23 cellular contexts compared by ENCODE assay signal in the genomic region with DNA sequence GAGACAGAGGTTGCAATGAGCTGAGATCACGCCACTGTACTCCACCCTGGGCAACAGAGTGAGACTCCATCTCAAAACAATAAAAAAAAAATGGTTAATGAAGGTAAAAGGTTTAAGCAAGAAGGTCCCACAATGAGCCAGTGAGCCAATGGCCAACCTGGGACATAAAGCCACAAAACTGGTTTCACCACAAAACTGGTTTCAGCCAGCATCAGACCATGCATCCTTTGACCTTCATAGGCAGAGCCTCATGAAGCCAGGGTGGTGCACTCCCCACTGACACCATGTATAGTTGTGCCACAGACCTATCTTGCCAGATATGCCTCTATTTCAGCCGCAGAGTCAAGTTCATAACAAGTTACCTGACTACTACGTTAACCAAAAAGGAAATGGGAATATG. TPM values are rescaled to one million over a fixed set of nuclear protein-coding genes. Genes with fewer than 3 reads are reported as not detected.
A peak's percentile ranks its signal among the peaks of the same experiment; 100 is the strongest.
DNase-seq lines count a peak whose midpoint lies in the region; ATAC-seq, FAIRE-seq and TF ChIP-seq lines count a peak whose summit lies in the region.
"Had no signal": no experiment of that assay in that cellular context is flagged by ENCODE, and none has a peak within 500 bp of the region (broad histone marks: within the 10 kb centered on the region; RNA-seq: fewer than 3 reads in every experiment).

No MANE protein-coding gene starts in this region.

- H3K36me3 Mint-ChIP-seq in activated T-cell treated with anti-CD3 and anti-CD28 coated beads, Interleukin-2, amount 50 U/mL, for 24 hours (ENCODE audit: low read depth) = peaks cover 70% of the 10 kb centered on the region
- peaks cover 45% of the 10 kb centered on the region for H3K36me3 Mint-ChIP-seq in WTC11
- H3K36me3 Mint-ChIP-seq in stimulated activated effector memory CD8-positive, alpha-beta T cell treated with anti-CD3 and anti-CD28 coated beads, Interleukin-12 subunit alpha, Interleukin-12 subunit beta, amount 100 ng/mL, for 72 hours = peaks cover 59% of the 10 kb centered on the region

- ATAC-seq in WTC11 (no peak), left colon (peak; percentile 86), GM21390 (IDR thresholded peaks at IDR 0.05; ENCODE audit: unreplicated experiment) (no peak)
- no peak for ATAC-seq in stimulated activated effector memory CD8-positive, alpha-beta T cell treated with anti-CD3 and anti-CD28 coated beads, Interleukin-12 subunit alpha, Interleukin-12 subunit beta, amount 100 ng/mL, for 72 hours
- ATAC-seq: A549; body of pancreas; heart right ventricle; left ventricle myocardium superior; psoas muscle; stimulated activated naive CD8-positive, alpha-beta T cell treated with anti-CD3 and anti-CD28 coated beads, Interleukin-15, amount 100 ng/mL, for 72 hours had no signal

- peak overlapping the region; percentile 63 for H3K27ac Mint-ChIP-seq in activated T-cell treated with anti-CD3 and anti-CD28 coated beads, Interleukin-2, amount 50 U/mL, for 24 hours
- peak overlapping the region; percentile 51; the same call in 1 of the 2 replicates for H3K27ac Mint-ChIP-seq in WTC11
- H3K27ac Mint-ChIP-seq in stimulated activated effector memory CD8-positive, alpha-beta T cell treated with anti-CD3 and anti-CD28 coated beads, Interleukin-12 subunit alpha, Interleukin-12 subunit beta, amount 100 ng/mL, for 72 hours = peak overlapping the region; percentile 0
- H3K27ac Mint-ChIP-seq: neural progenitor cell; T-helper 1 cell treated with Interleukin-12 subunit alpha and Interleukin-12 subunit beta and Interleukin-4 antibody, amounts not matched to agents 30 μg/mL and 1 μg/mL, for 36 hours had no signal

- H3K27me3 Mint-ChIP-seq in activated T-cell treated with anti-CD3 and anti-CD28 coated beads, Interleukin-2, amount 50 U/mL, for 24 hours = no peaks in the 10 kb centered on the region
- no peaks in the 10 kb centered on the region for H3K27me3 Mint-ChIP-seq in WTC11 (ENCODE audit: low read depth)
- H3K27me3 Mint-ChIP-seq: stimulated activated naive CD8-positive, alpha-beta T cell treated with anti-CD3 and anti-CD28 coated beads, Interleukin-15, amount 100 ng/mL, for 72 hours had no signal

- peaks cover 4% of the 10 kb centered on the region for H3K4me1 Mint-ChIP-seq in activated T-cell treated with anti-CD3 and anti-CD28 coated beads, Interleukin-2, amount 50 U/mL, for 24 hours (ENCODE audit: low read depth)
- peaks cover 2% of the 10 kb centered on the region; the same call in 1 of the 2 replicates for H3K4me1 Mint-ChIP-seq in WTC11
- peaks cover 7% of the 10 kb centered on the region for H3K4me1 Mint-ChIP-seq in stimulated activated effector memory CD8-positive, alpha-beta T cell treated with anti-CD3 and anti-CD28 coated beads, Interleukin-12 subunit alpha, Interleukin-12 subunit beta, amount 100 ng/mL, for 72 hours
- H3K4me1 Mint-ChIP-seq: stimulated activated naive CD8-positive, alpha-beta T cell treated with anti-CD3 and anti-CD28 coated beads, Interleukin-15, amount 100 ng/mL, for 72 hours had no signal

- intact Hi-C loops in left colon (cut with DNase I, micrococcal nuclease) = no loop called here

- no peak for DNase-seq in activated T-cell treated with anti-CD3 and anti-CD28 coated beads, Interleukin-2, amount 50 U/mL, for 24 hours
- DNase-seq in activated T-cell treated with anti-CD3 and anti-CD28 coated beads for 4 hours = no peak
- DNase-seq in WTC11 (ENCODE audit: low spot score) = no peak
- peak; percentile 57 to 78 for DNase-seq in left colon
- no peak for DNase-seq in stimulated activated effector memory CD8-positive, alpha-beta T cell treated with anti-CD3 and anti-CD28 coated beads, Interleukin-12 subunit alpha, Interleukin-12 subunit beta, amount 100 ng/mL, for 72 hours (ENCODE audit: low spot score in 2 of 2)
- no peak for DNase-seq in GM19239 (ENCODE audit: insufficient read length, low spot score)
- DNase-seq in coronary artery (ENCODE audit: low spot score) = no peak
- DNase-seq: activated CD4-positive, alpha-beta T cell treated with anti-CD3 and anti-CD28 coated beads for 48 hours; BE2C; heart right ventricle; IMR-90; left ventricle myocardium superior; NCI-H1436; NCI-H510A treated with DMSO at 0.1 percent for 48 hours; stimulated activated CD4-positive, alpha-beta T cell treated with anti-CD3 and anti-CD28 coated beads, Interleukin-4, amount 100 ng/mL, for 4 hours; stimulated activated naive CD8-positive, alpha-beta T cell treated with anti-CD3 and anti-CD28 coated beads, Interleukin-15, amount 100 ng/mL, for 72 hours had no signal

- H3K4me3 ChIP-seq in coronary artery = no peak overlapping the region
- H3K4me3 ChIP-seq: A549, body of pancreas, heart right ventricle, neural progenitor cell, psoas muscle, tibial nerve had no signal

- no peak overlapping the region for H3K4me3 Mint-ChIP-seq in activated T-cell treated with anti-CD3 and anti-CD28 coated beads, Interleukin-2, amount 50 U/mL, for 24 hours
- H3K4me3 Mint-ChIP-seq in WTC11 = no peak overlapping the region
- H3K4me3 Mint-ChIP-seq in stimulated activated effector memory CD8-positive, alpha-beta T cell treated with anti-CD3 and anti-CD28 coated beads, Interleukin-12 subunit alpha, Interleukin-12 subunit beta, amount 100 ng/mL, for 72 hours = no peak overlapping the region
- H3K4me3 Mint-ChIP-seq: neural progenitor cell; stimulated activated naive CD8-positive, alpha-beta T cell treated with anti-CD3 and anti-CD28 coated beads, Interleukin-15, amount 100 ng/mL, for 72 hours; T-helper 1 cell treated with Interleukin-12 subunit alpha and Interleukin-12 subunit beta and Interleukin-4 antibody, amounts not matched to agents 30 μg/mL and 1 μg/mL, for 36 hours had no signal

- POLR2A ChIA-PET in WTC11 (lab: Charles Lee) = no interaction called here

- CTCF ChIA-PET in WTC11 (lab: Charles Lee) = interaction anchor here (2.3 kb wide), 1 partner anchor 12 kb away, joined by 14 read pairs; no protein-coding TSS in a partner anchor

- H3K9me3 Mint-ChIP-seq in activated T-cell treated with anti-CD3 and anti-CD28 coated beads, Interleukin-2, amount 50 U/mL, for 24 hours = no peaks in the 10 kb centered on the region
- H3K9me3 Mint-ChIP-seq in WTC11 = no peaks in the 10 kb centered on the region; the same call in 1 of the 2 replicates
- no peaks in the 10 kb centered on the region for H3K9me3 Mint-ChIP-seq in stimulated activated effector memory CD8-positive, alpha-beta T cell treated with anti-CD3 and anti-CD28 coated beads, Interleukin-12 subunit alpha, Interleukin-12 subunit beta, amount 100 ng/mL, for 72 hours
- H3K9me3 Mint-ChIP-seq: neural progenitor cell; stimulated activated naive CD8-positive, alpha-beta T cell treated with anti-CD3 and anti-CD28 coated beads, Interleukin-15, amount 100 ng/mL, for 72 hours; T-helper 1 cell treated with Interleukin-12 subunit alpha and Interleukin-12 subunit beta and Interleukin-4 antibody, amounts not matched to agents 30 μg/mL and 1 μg/mL, for 36 hours had no signal

- no peak overlapping the region for H3K27ac ChIP-seq in coronary artery
- H3K27ac ChIP-seq: A549, body of pancreas, heart right ventricle, neural progenitor cell, psoas muscle, tibial nerve had no signal

- TF ChIP-seq CTCF in WTC11 (IDR thresholded peaks at IDR 0.05) = no peak
- TF ChIP-seq CTCF in coronary artery (IDR thresholded peaks at IDR 0.05) = no peak

- no peak for FAIRE-seq in GM19239 (lab: Jason Lieb, UNC)
- FAIRE-seq: A549 had no signal

TF ChIP-seq in WTC11, 78 proteins besides CTCF, POLR2A, EP300 and RAD21:
- no peak for TF ChIP-seq CBFB (CRISPR knock-in tag; IDR thresholded peaks at IDR 0.05; ENCODE audit: low read depth)
- TF ChIP-seq NFATC4 (CRISPR knock-in tag; IDR thresholded peaks at IDR 0.05) = no peak
- TF ChIP-seq ZNF263 (CRISPR knock-in tag; IDR thresholded peaks at IDR 0.05; ENCODE audit: low read depth) = no peak
- no peak for TF ChIP-seq ZBTB21 (CRISPR knock-in tag; IDR thresholded peaks at IDR 0.05; ENCODE audit: borderline replicate concordance)
- TF ChIP-seq, protein P1, sequence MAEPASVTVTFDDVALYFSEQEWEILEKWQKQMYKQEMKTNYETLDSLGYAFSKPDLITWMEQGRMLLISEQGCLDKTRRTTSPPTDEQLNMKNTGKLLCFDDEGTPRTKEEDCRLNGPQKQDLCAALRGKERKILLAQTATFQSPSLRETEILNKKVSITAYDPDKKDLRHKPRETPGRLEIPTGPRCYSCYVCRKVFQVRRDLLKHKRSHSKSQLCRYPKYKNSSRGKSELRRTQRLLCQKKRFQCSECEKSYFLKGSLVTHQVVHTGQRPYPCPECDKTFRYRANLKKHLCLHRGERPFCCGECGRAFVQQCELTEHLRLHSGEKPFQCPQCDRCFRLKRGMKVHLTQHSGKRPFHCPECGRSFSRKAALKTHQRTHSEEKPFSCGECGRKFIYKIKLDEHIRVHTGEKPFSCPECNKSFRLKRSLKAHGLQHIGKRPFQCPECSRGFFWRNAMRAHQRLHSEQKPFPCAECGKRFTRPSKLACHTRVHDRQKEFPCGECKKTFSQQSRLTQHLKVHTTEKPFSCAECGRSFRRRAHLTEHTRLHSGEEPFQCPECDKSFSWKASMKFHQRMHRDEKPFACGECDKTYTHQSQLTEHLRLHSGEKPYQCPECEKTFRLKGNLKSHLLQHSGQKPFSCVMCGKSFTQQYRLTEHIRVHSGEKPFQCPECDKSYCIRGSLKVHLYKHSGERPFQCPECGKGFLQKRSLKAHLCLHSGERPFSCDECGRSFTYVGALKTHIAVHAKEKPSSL (CRISPR knock-in tag; conservative IDR thresholded peaks at IDR 0.05) = no peak
- no peak for TF ChIP-seq SMAD4 (CRISPR knock-in tag; IDR thresholded peaks at IDR 0.05)
- TF ChIP-seq, protein P2, sequence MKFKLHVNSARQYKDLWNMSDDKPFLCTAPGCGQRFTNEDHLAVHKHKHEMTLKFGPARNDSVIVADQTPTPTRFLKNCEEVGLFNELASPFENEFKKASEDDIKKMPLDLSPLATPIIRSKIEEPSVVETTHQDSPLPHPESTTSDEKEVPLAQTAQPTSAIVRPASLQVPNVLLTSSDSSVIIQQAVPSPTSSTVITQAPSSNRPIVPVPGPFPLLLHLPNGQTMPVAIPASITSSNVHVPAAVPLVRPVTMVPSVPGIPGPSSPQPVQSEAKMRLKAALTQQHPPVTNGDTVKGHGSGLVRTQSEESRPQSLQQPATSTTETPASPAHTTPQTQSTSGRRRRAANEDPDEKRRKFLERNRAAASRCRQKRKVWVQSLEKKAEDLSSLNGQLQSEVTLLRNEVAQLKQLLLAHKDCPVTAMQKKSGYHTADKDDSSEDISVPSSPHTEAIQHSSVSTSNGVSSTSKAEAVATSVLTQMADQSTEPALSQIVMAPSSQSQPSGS (CRISPR knock-in tag; IDR thresholded peaks at IDR 0.05; ENCODE audit: borderline replicate concordance, low read depth) = no peak
- TF ChIP-seq ELF4 (CRISPR knock-in tag; IDR thresholded peaks at IDR 0.05; ENCODE audit: low read depth) = no peak
- TF ChIP-seq TCF7 (CRISPR knock-in tag; IDR thresholded peaks at IDR 0.05; ENCODE audit: low read depth) = no peak
- TF ChIP-seq KAT7 (CRISPR knock-in tag; IDR thresholded peaks at IDR 0.05; ENCODE audit: borderline replicate concordance) = no peak
- TF ChIP-seq NR3C1 (CRISPR knock-in tag; conservative IDR thresholded peaks at IDR 0.05; ENCODE audit: low read depth) = no peak

RNA-seq across cellular contexts. Expression of gene SCAP, which starts 41.9 kb away (rescaled TPM):
- 115 to 117 TPM (median 117 TPM) in 3 replicates for total RNA-seq in WTC11 (2021)
- total RNA-seq in left colon = 100 to 1,000 TPM; 118 to 123 TPM

RNA-seq across cellular contexts. Expression of gene PTPN23, which starts 53.0 kb away (rescaled TPM):
- total RNA-seq in WTC11 (2021) (44.1 to 53.5 TPM (median 49.8 TPM) in 3 replicates), left colon (10 to 100 TPM; 35.9 to 43.4 TPM)

Comparison
In these comparisons a context has a peak if more than half of its experiments do, and no peak if none do; other contexts are left out.
1. DNase-seq: peak in left colon (2 of 2); none in activated T-cell treated with anti-CD3 and anti-CD28 coated beads, Interleukin-2, amount 50 U/mL, for 24 hours (single experiment), activated T-cell treated with anti-CD3 and anti-CD28 coated beads for 4 hours (single experiment), WTC11 (single experiment), stimulated activated effector memory CD8-positive, alpha-beta T cell treated with anti-CD3 and anti-CD28 coated beads, Interleukin-12 subunit alpha, Interleukin-12 subunit beta, amount 100 ng/mL, for 72 hours (0 of 2), GM19239 (single experiment) and coronary artery (single experiment).
2. H3K27ac Mint-ChIP-seq: peak in every context shown above with its lines; median percentile 63 in activated T-cell treated with anti-CD3 and anti-CD28 coated beads, Interleukin-2, amount 50 U/mL, for 24 hours; 51 in WTC11; 0 in stimulated activated effector memory CD8-positive, alpha-beta T cell treated with anti-CD3 and anti-CD28 coated beads, Interleukin-12 subunit alpha, Interleukin-12 subunit beta, amount 100 ng/mL, for 72 hours.